ENCODE assay signal across 17 cellular contexts in the genomic region with DNA sequence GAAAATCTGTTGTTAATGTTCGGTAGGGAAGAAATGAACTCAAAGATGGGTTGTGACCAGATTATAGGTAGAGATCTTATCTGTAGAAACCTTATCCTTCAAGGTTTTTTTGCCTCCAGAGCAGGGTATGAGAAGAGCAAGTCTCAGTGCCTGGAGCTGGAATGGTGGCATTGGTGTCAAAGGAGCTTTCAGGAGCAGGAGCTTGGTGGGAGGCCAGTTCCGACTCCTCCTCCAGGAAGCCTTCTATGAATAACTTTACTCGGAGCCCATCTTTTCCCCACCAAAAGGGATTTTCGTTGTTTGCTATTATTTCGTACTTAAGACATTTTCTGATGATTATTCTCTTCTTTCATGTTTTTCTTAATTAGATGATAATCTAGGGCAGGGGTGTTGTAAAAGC.
"Had no signal": no experiment of that assay in that cellular context is flagged by ENCODE, and none has a peak within 500 bp of the region (broad histone marks: within the 10 kb centered on the region; RNA-seq: fewer than 3 reads in every experiment).

No MANE protein-coding gene starts in this region.

- H3K27ac ChIP-seq: brain microvascular endothelial cell had no signal

- H3K9me3 ChIP-seq: esophagus squamous epithelium, stomach had no signal

- H3K4me1 Mint-ChIP-seq: memory B cell, nephron progenitor cell had no signal

- H3K9me3 Mint-ChIP-seq: activated naive CD4-positive, alpha-beta T cell treated with anti-CD3 and anti-CD28 coated beads for 36 hours; immature natural killer cell; memory B cell; nephron progenitor cell had no signal

- H3K27ac Mint-ChIP-seq: activated naive CD4-positive, alpha-beta T cell treated with anti-CD3 and anti-CD28 coated beads for 36 hours; memory B cell; nephron progenitor cell had no signal

- H3K27me3 ChIP-seq: brain microvascular endothelial cell, esophagus squamous epithelium, stomach had no signal

- H3K4me3 Mint-ChIP-seq: activated naive CD4-positive, alpha-beta T cell treated with anti-CD3 and anti-CD28 coated beads for 36 hours; activated T-cell treated with anti-CD3 and anti-CD28 coated beads, Interleukin-2, amount 50 U/mL, for 4 hours; immature natural killer cell; memory B cell; nephron progenitor cell had no signal

- DNase-seq: activated CD4-positive, alpha-beta T cell treated with anti-CD3 and anti-CD28 coated beads for 48 hours; activated CD4-positive, CD25-positive, alpha-beta regulatory T cell; activated CD8-positive, alpha-beta memory T cell treated with anti-CD3 and anti-CD28 coated beads, Interleukin-2, amount 50 U/mL, for 4 hours; activated naive CD4-positive, alpha-beta T cell treated with anti-CD3 and anti-CD28 coated beads for 36 hours; activated T-cell treated with anti-CD3 and anti-CD28 coated beads, Interleukin-2, amount 50 U/mL, for 4 hours; anterior cingulate cortex; effector memory CD4-positive, alpha-beta T cell; esophagus squamous epithelium; immature natural killer cell; left ventricle myocardium superior; nephron progenitor cell; retina; stimulated activated CD4-positive, alpha-beta T cell treated with anti-CD3 and anti-CD28 coated beads, Interleukin-15, amount 100 ng/mL, for 24 hours; stimulated activated CD4-positive, alpha-beta T cell treated with anti-CD3 and anti-CD28 coated beads, Interleukin-2, amount 100 ng/mL, for 48 hours had no signal

- H3K27me3 Mint-ChIP-seq: memory B cell had no signal

- ATAC-seq: activated T-cell treated with anti-CD3 and anti-CD28 coated beads, Interleukin-2, amount 50 U/mL, for 4 hours had no signal

- H3K4me3 ChIP-seq: esophagus squamous epithelium, stomach had no signal
